Comparison of ENCODE assay signal across 35 cellular contexts in the genomic region with DNA sequence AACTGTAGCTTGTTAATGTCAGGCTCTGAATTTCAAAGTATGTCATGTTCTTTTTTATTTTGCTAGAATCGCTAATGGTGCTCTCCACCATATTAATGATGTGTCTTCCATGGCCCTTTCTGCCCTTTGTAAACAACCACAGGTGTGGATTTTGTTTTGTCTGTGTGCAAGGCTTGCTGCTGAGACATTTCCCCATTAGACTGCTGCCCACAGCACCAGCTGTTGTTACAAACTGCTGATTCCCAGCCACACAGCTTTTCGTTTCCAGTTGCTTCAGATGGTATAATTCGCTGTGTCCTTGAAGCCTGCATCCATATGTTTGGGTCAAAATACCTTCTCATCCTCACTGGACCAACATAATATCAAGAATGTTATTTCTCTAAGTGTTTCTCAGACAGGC. TPM values are rescaled to one million over a fixed set of nuclear protein-coding genes. Genes with fewer than 3 reads are reported as not detected.
"Had no signal": no experiment of that assay in that cellular context is flagged by ENCODE, and none has a peak within 500 bp of the region (broad histone marks: within the 10 kb centered on the region; RNA-seq: fewer than 3 reads in every experiment).

No MANE protein-coding gene starts in this region.

- H3K4me1 ChIP-seq: esophagus muscularis mucosa, foreskin keratinocyte, gastroesophageal sphincter, heart right ventricle, left lung, neural progenitor cell, parathyroid adenoma, prostate gland, spleen, tibial nerve, upper lobe of left lung had no signal

- DNase-seq: dermis blood vessel endothelial cell; effector memory CD4-positive, alpha-beta T cell; foreskin keratinocyte; heart right ventricle; hippocampal formation; left cardiac atrium; left lung; mesenchymal stem cell; mucosa of descending colon; naive thymus-derived CD4-positive, alpha-beta T cell; right cardiac atrium; sigmoid colon; spleen; stimulated activated CD4-positive, alpha-beta T cell treated with anti-CD3 and anti-CD28 coated beads, Interleukin-4, amount 100 ng/mL, for 4 hours; stimulated activated naive CD8-positive, alpha-beta T cell treated with anti-CD3 and anti-CD28 coated beads, Interleukin-15, Interleukin-2, amounts not matched to agents 100 U/mL and 50 U/mL, for 24 hours; upper lobe of left lung had no signal

- H3K27ac ChIP-seq: coronary artery, esophagus muscularis mucosa, foreskin keratinocyte, gastroesophageal sphincter, heart right ventricle, left lung, neural progenitor cell, parathyroid adenoma, prostate gland, sigmoid colon, skin epidermis, spleen, thoracic aorta, tibial nerve, upper lobe of left lung had no signal

- H3K9ac ChIP-seq: neural progenitor cell, parathyroid adenoma had no signal

- H3K36me3 Mint-ChIP-seq: mesothelial cell of epicardium; naive thymus-derived CD4-positive, alpha-beta T cell; neural progenitor cell; stimulated activated memory B cell treated with anti-CD40 and anti-IgM and Interleukin-4, amounts not matched to agents 10 μg/mL and 1 μg/mL and 100 μg/mL, for 72 hours had no signal

- H3K27me3 ChIP-seq: esophagus muscularis mucosa, foreskin keratinocyte, gastroesophageal sphincter, heart right ventricle, left lung, neural progenitor cell, sigmoid colon, spleen, tibial nerve, upper lobe of left lung had no signal

- H3K79me2 ChIP-seq: parathyroid adenoma had no signal

- H3K4me2 ChIP-seq: neural progenitor cell had no signal

- H3K36me3 ChIP-seq: esophagus muscularis mucosa, gastroesophageal sphincter, heart right ventricle, left lung, neural progenitor cell, prostate gland, sigmoid colon, spleen, thoracic aorta, tibial nerve, upper lobe of left lung had no signal

- FAIRE-seq: endothelial cell of umbilical vein, islet of Langerhans, urothelium cell line had no signal

- H3K27ac Mint-ChIP-seq: mesothelial cell of epicardium; naive thymus-derived CD4-positive, alpha-beta T cell; nephron; neural progenitor cell; stimulated activated memory B cell treated with anti-CD40 and anti-IgM and Interleukin-4, amounts not matched to agents 10 μg/mL and 1 μg/mL and 100 μg/mL, for 72 hours had no signal

- H3K9me3 Mint-ChIP-seq: mesothelial cell of epicardium; nephron; neural progenitor cell; stimulated activated memory B cell treated with anti-CD40 and anti-IgM and Interleukin-4, amounts not matched to agents 10 μg/mL and 1 μg/mL and 100 μg/mL, for 72 hours had no signal

- H3K9me3 ChIP-seq: esophagus muscularis mucosa, gastroesophageal sphincter, left lung, mucosa of descending colon, prostate gland, sigmoid colon, spleen, thoracic aorta, tibial nerve, upper lobe of left lung had no signal

- H3K4me1 Mint-ChIP-seq: mesothelial cell of epicardium; naive thymus-derived CD4-positive, alpha-beta T cell; nephron; neural progenitor cell; stimulated activated memory B cell treated with anti-CD40 and anti-IgM and Interleukin-4, amounts not matched to agents 10 μg/mL and 1 μg/mL and 100 μg/mL, for 72 hours had no signal

- H3K4me3 Mint-ChIP-seq: mesothelial cell of epicardium; naive thymus-derived CD4-positive, alpha-beta T cell; nephron; neural progenitor cell; stimulated activated memory B cell treated with anti-CD40 and anti-IgM and Interleukin-4, amounts not matched to agents 10 μg/mL and 1 μg/mL and 100 μg/mL, for 72 hours had no signal

- H3K4me3 ChIP-seq: coronary artery, esophagus muscularis mucosa, gastroesophageal sphincter, heart right ventricle, left lung, mucosa of descending colon, neural progenitor cell, prostate gland, sigmoid colon, skin epidermis, spleen, thoracic aorta, tibial nerve, upper lobe of left lung had no signal

- H2AFZ ChIP-seq: neural progenitor cell, parathyroid adenoma had no signal

- H3K27me3 Mint-ChIP-seq: naive thymus-derived CD4-positive, alpha-beta T cell; stimulated activated memory B cell treated with anti-CD40 and anti-IgM and Interleukin-4, amounts not matched to agents 10 μg/mL and 1 μg/mL and 100 μg/mL, for 72 hours had no signal

RNA-seq across cellular contexts. Expression of a gene that starts 32.8 kb away (rescaled TPM):
- total RNA-seq: dermis blood vessel endothelial cell; endothelial cell of umbilical vein; fibroblast of lung; foreskin keratinocyte; left cardiac atrium; left lung; lower leg skin; lung microvascular endothelial cell; naive thymus-derived CD4-positive, alpha-beta T cell; osteoblast; spleen; thoracic aorta; tibial nerve had no signal
- polyA plus RNA-seq: endothelial cell of umbilical vein, fibroblast of lung, foreskin keratinocyte, heart right ventricle, spleen had no signal
